Comparison of ENCODE assay signal across 8 cellular contexts in the genomic region with DNA sequence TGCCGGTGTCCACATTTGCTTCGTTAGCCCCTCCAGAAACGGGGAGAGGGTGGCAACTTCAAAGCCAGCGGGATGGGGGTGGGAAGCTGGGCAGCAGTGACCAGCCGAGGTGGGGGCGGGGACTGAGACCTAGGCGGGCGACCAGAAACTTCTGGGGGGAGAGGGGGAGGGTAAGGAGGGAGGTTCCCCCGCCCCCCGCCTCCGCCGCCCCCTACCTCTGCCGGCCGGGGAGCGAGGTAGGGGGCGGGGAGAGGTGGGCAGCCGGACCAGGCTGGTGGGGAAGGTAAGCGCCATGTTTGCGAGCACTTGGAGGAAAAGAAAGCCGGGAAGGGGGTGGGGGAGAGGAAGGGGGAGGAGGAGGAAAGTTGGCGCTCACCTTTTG. TPM values are rescaled to one million over a fixed set of nuclear protein-coding genes. Genes with fewer than 3 reads are reported as not detected.
DNase-seq lines count a peak whose midpoint lies in the region; ATAC-seq and TF ChIP-seq lines count a peak whose summit lies in the region.

No MANE protein-coding gene starts in this region.

- H3K4me3 ChIP-seq in BE2C (ENCODE audit: low read depth, low read length) (peak overlapping the region; percentile 87), hepatocyte (peak overlapping the region; percentile 82), skin epidermis (peak overlapping the region; percentile 44 to 61 (median 53)), mucosa of descending colon (no peak overlapping the region)

- H3K4me1 ChIP-seq in BE2C (no peaks in the 10 kb centered on the region), hepatocyte (ENCODE audit: insufficient read depth) (peaks cover 5% of the 10 kb centered on the region), mucosa of descending colon (ENCODE audit: low read depth) (peaks cover 21% of the 10 kb centered on the region)

- peak overlapping the region; percentile 83 for H3K27ac ChIP-seq in hepatocyte
- H3K27ac ChIP-seq in skin epidermis: peak overlapping the region in 7 of 21 experiments; percentile 9 to 80 (median 60)

- H3K4me2 ChIP-seq in hepatocyte: peak overlapping the region; percentile 98

- H3K27me3 ChIP-seq in BE2C: peaks cover 26% of the 10 kb centered on the region
- peaks cover 11% of the 10 kb centered on the region for H3K27me3 ChIP-seq in hepatocyte

- H3K4me1 Mint-ChIP-seq in HFFc6 (ENCODE audit: low read depth): peaks cover 31% of the 10 kb centered on the region
- peaks cover 15% of the 10 kb centered on the region for H3K4me1 Mint-ChIP-seq in activated T-helper 2 cell treated with anti-CD3 and anti-CD28 coated beads, Interferon-gamma antibody, Interleukin-2, Interleukin-4, amounts not matched to agents 10 μg/mL and 5 μg/mL and 100 μg/mL, durations not matched to agents 14 hours and 24 hours and 36 hours (ENCODE audit: low read depth)

- peak overlapping the region; percentile 87 for H3K27ac Mint-ChIP-seq in HFFc6
- H3K27ac Mint-ChIP-seq in activated T-helper 2 cell treated with anti-CD3 and anti-CD28 coated beads, Interferon-gamma antibody, Interleukin-2, Interleukin-4, amounts not matched to agents 10 μg/mL and 5 μg/mL and 100 μg/mL, durations not matched to agents 14 hours and 24 hours and 36 hours: no peak overlapping the region

- peaks cover 17% of the 10 kb centered on the region; the same call in 1 of the 2 replicates for H3K36me3 Mint-ChIP-seq in HFFc6 (ENCODE audit: low read depth)
- no peaks in the 10 kb centered on the region for H3K36me3 Mint-ChIP-seq in activated T-helper 2 cell treated with anti-CD3 and anti-CD28 coated beads, Interferon-gamma antibody, Interleukin-2, Interleukin-4, amounts not matched to agents 10 μg/mL and 5 μg/mL and 100 μg/mL, durations not matched to agents 14 hours and 24 hours and 36 hours (ENCODE audit: low read depth)

- DNase-seq in BE2C: no peak
- DNase-seq in HFFc6: no peak
- no peak for DNase-seq in activated T-helper 2 cell treated with anti-CD3 and anti-CD28 coated beads, Interferon-gamma antibody, Interleukin-2, Interleukin-4, amounts not matched to agents 10 μg/mL and 5 μg/mL and 100 μg/mL, durations not matched to agents 14 hours and 24 hours and 36 hours (ENCODE audit: low spot score)
- DNase-seq in hepatocyte (ENCODE audit: low spot score): peak; percentile 56
- DNase-seq in mucosa of descending colon: no peak
- no peak for DNase-seq in SIG-M5 treated with dmso at 0.1 percent for 504 hours (lab: John Stamatoyannopoulos, UW; ENCODE audit: unreplicated experiment)

- H3K9me2 ChIP-seq in hepatocyte (replicated peaks; ENCODE audit: insufficient read depth): no peaks in the 10 kb centered on the region

- H3K9me3 ChIP-seq in BE2C (no peaks in the 10 kb centered on the region), hepatocyte (ENCODE audit: low read depth) (no peaks in the 10 kb centered on the region), mucosa of descending colon (no peaks in the 10 kb centered on the region)

- peaks cover 29% of the 10 kb centered on the region for H4K20me1 ChIP-seq in hepatocyte (ENCODE audit: insufficient read depth, poor library complexity, severe bottlenecking)

- H3K27me3 Mint-ChIP-seq in HFFc6 (ENCODE audit: insufficient read depth): no peaks in the 10 kb centered on the region; the same call in 1 of the 2 replicates
- H3K27me3 Mint-ChIP-seq in activated T-helper 2 cell treated with anti-CD3 and anti-CD28 coated beads, Interferon-gamma antibody, Interleukin-2, Interleukin-4, amounts not matched to agents 10 μg/mL and 5 μg/mL and 100 μg/mL, durations not matched to agents 14 hours and 24 hours and 36 hours (ENCODE audit: low read depth): peaks cover 70% of the 10 kb centered on the region

- ATAC-seq in mucosa of descending colon (no peak), GM21717 (IDR thresholded peaks at IDR 0.05; ENCODE audit: unreplicated experiment) (no peak)

- H3K9me3 Mint-ChIP-seq in HFFc6: no peaks in the 10 kb centered on the region
- H3K9me3 Mint-ChIP-seq in activated T-helper 2 cell treated with anti-CD3 and anti-CD28 coated beads, Interferon-gamma antibody, Interleukin-2, Interleukin-4, amounts not matched to agents 10 μg/mL and 5 μg/mL and 100 μg/mL, durations not matched to agents 14 hours and 24 hours and 36 hours: no peaks in the 10 kb centered on the region

- H2AFZ ChIP-seq in hepatocyte: peak overlapping the region; percentile 58

- no peak for TF ChIP-seq CTCF in BE2C (IDR thresholded peaks at IDR 0.05; ENCODE audit: low read depth, low read length)
- TF ChIP-seq CTCF in HFFc6 (IDR thresholded peaks at IDR 0.05): no peak
- TF ChIP-seq CTCF in hepatocyte (IDR thresholded peaks at IDR 0.05; ENCODE audit: poor library complexity): no peak
- no peak for TF ChIP-seq CTCF in mucosa of descending colon (IDR thresholded peaks at IDR 0.05)

- 0% methylated on average over 3 of the region's 21 CpGs for WGBS in hepatocyte (ENCODE audit: low lambda C conversion rate, missing lambda C conversion rate)

- peak overlapping the region; percentile 98 for H3K4me3 Mint-ChIP-seq in HFFc6
- H3K4me3 Mint-ChIP-seq in activated T-helper 2 cell treated with anti-CD3 and anti-CD28 coated beads, Interferon-gamma antibody, Interleukin-2, Interleukin-4, amounts not matched to agents 10 μg/mL and 5 μg/mL and 100 μg/mL, durations not matched to agents 14 hours and 24 hours and 36 hours (ENCODE audit: low read depth): peak overlapping the region; percentile 83

- intact Hi-C loops in activated T-helper 2 cell treated with anti-CD3 and anti-CD28 coated beads, Interferon-gamma antibody, Interleukin-2, Interleukin-4, amounts not matched to agents 10 μg/mL and 5 μg/mL and 100 μg/mL, durations not matched to agents 14 hours and 24 hours and 36 hours (cut with micrococcal nuclease): loop anchor here (1.0 to 10.0 kb wide), 6 partner anchors 30 to 532 kb away; a partner anchor contains a TSS
- intact Hi-C loops in mucosa of descending colon (cut with DNase I, micrococcal nuclease): no loop called here

- H3K36me3 ChIP-seq in BE2C (no peaks in the 10 kb centered on the region), hepatocyte (replicated peaks; ENCODE audit: insufficient read depth, low read depth) (no peaks in the 10 kb centered on the region), mucosa of descending colon (ENCODE audit: low read depth) (no peaks in the 10 kb centered on the region)

- peaks cover 51% of the 10 kb centered on the region for H3K79me2 ChIP-seq in hepatocyte

RNA-seq across cellular contexts. Expression of a gene that starts 1.3 kb away (rescaled TPM):
- 0.14 TPM for polyA plus RNA-seq in BE2C (2012; ENCODE audit: insufficient read depth, insufficient read length, low read depth)
- 10 to 100 TPM; 14.4 to 19.6 (median 17.0) TPM for total RNA-seq in HFFc6 (2021; fragmentation: NEBNext Ultra II Directional; extraction: Animal tissue kit (Norgen Biotek cat#: 25700))
- total RNA-seq in activated T-helper 2 cell treated with anti-CD3 and anti-CD28 coated beads, Interferon-gamma antibody, Interleukin-2, Interleukin-4, amounts not matched to agents 10 μg/mL and 5 μg/mL and 100 μg/mL, durations not matched to agents 14 hours and 24 hours and 36 hours: 1.1 and 1.3 TPM in 2 replicates
- 6.7 and 7.0 TPM in 2 replicates for total RNA-seq in hepatocyte
- polyA plus RNA-seq in hepatocyte: 1.1 and 1.7 TPM in 2 replicates
- under 1 TPM; 0.12 to 0.82 (median 0.14) TPM for total RNA-seq in mucosa of descending colon

RNA-seq across cellular contexts. Expression of a gene that starts 11.7 kb away (rescaled TPM):
- polyA plus RNA-seq in BE2C (2012; ENCODE audit: insufficient read depth, insufficient read length, low read depth): 46.3 TPM
- 10 to 100 TPM; 55.8 to 69.4 (median 58.7) TPM for total RNA-seq in HFFc6 (2021; fragmentation: NEBNext Ultra II Directional; extraction: Animal tissue kit (Norgen Biotek cat#: 25700))
- total RNA-seq in activated T-helper 2 cell treated with anti-CD3 and anti-CD28 coated beads, Interferon-gamma antibody, Interleukin-2, Interleukin-4, amounts not matched to agents 10 μg/mL and 5 μg/mL and 100 μg/mL, durations not matched to agents 14 hours and 24 hours and 36 hours: 56.2 and 57.5 TPM in 2 replicates
- total RNA-seq in hepatocyte (39.9 and 60.9 TPM in 2 replicates), mucosa of descending colon (10 to 100 TPM; 13.4 to 19.8 (median 14.3) TPM)
- polyA plus RNA-seq in hepatocyte: 30.0 and 34.4 TPM in 2 replicates
